In genomic region chr15:75682181-75683135, GRCh38 we compare ENCODE assay signal across 21 cellular contexts. TPM values are rescaled to one million over a fixed set of nuclear protein-coding genes. Genes with fewer than 3 reads are reported as not detected.
"Had no signal": no experiment of that assay in that cellular context is flagged by ENCODE, and none has a peak within 500 bp of the region (broad histone marks: within the 10 kb centered on the region; RNA-seq: fewer than 3 reads in every experiment).

No MANE protein-coding gene starts in this region.

- FAIRE-seq: frontal cortex, islet of Langerhans, TTC549 had no signal

- DNase-seq: activated CD4-positive, alpha-beta T cell treated with anti-CD3 and anti-CD28 coated beads for 1 hour; activated T-cell treated with anti-CD3 and anti-CD28 coated beads, Interleukin-2, amount 50 U/mL, for 24 hours; aorta; brain microvascular endothelial cell; dermis blood vessel endothelial cell; effector CD8-positive, alpha-beta T cell; erythroblast; heart left ventricle; mucosa of descending colon; nephron progenitor cell; stimulated activated CD4-positive, alpha-beta T cell treated with anti-CD3 and anti-CD28 coated beads, Interleukin-2, amount 100 ng/mL, for 48 hours; stimulated activated CD8-positive, alpha-beta memory T cell treated with anti-CD3 and anti-CD28 coated beads, Interleukin-4, amount 100 ng/mL, for 48 hours; stimulated activated naive CD4-positive, alpha-beta T cell; thyroid gland; WERI-Rb-1 had no signal

- H3K36me3 ChIP-seq: thyroid gland had no signal

- ATAC-seq: activated T-helper 17 cell treated with anti-CD3 and anti-CD28 coated beads, Interleukin-2, amount 50 U/mL, for 72 hours; mucosa of descending colon had no signal

- H3K27me3 ChIP-seq: brain microvascular endothelial cell, heart left ventricle, thyroid gland had no signal

- H3K27ac ChIP-seq: brain microvascular endothelial cell, thyroid gland, WERI-Rb-1 had no signal

- H3K4me3 ChIP-seq: heart left ventricle, mucosa of descending colon, thyroid gland had no signal

- H3K9me3 ChIP-seq: heart left ventricle, mucosa of descending colon, thyroid gland had no signal

RNA-seq across cellular contexts. Expression of gene CSPG4, which starts 30.2 kb away (rescaled TPM):
- total RNA-seq: activated naive CD4-positive, alpha-beta T cell treated with anti-CD3 and anti-CD28 coated beads, Interleukin-2, amount 50 U/mL, for 72 hours; T-helper 2 cell treated with Interferon-gamma antibody and Interleukin-4, amounts not matched to agents 100 ng/mL and 5 ng/mL, for 36 hours had no signal
